8 cellular contexts compared by ENCODE assay signal in the genomic region with DNA sequence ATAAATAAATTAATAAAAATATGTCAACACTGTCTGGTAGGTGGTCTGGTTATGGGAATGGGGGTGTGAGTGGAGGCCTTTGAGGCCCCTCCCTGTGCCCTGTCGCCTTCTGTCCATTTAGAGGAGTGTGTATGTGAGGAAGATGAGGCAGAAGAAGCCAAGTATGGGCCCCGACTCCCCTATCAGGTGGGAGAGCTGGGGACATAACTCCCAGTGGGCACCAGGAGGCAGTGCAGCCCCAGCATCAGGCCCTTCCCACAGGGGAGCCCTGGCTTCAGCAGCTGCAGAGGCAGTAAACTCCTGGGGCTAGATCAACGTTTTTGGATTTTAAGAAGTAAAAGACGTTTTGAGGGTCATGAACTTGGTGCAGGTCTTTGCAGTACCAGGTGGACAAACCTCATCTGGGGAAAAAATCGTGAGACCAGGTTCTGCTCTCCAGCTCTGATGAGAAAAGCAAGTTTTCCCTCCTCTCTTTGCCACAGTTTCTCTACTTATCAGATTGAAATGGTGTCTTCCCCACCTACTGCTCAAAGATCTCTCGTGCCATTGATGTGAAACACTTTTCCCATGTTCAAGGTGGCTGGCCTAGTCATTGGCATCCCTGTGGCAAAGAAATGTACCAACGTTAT.
DNase-seq lines count a peak whose midpoint lies in the region; ATAC-seq and TF ChIP-seq lines count a peak whose summit lies in the region.

No MANE protein-coding gene starts in this region.

- H3K9me3 ChIP-seq in hepatocyte (ENCODE audit: low read depth) (no peaks in the 10 kb centered on the region), gastrocnemius medialis (no peaks in the 10 kb centered on the region)

- H3K36me3 Mint-ChIP-seq in T-helper 2 cell treated with Interferon-gamma antibody and Interleukin-4, amounts not matched to agents 5 μg/mL and 100 μg/mL, for 36 hours (ENCODE audit: low read depth): no peaks in the 10 kb centered on the region

- H3K9me2 ChIP-seq in hepatocyte (replicated peaks; ENCODE audit: insufficient read depth): no peaks in the 10 kb centered on the region

- H3K4me3 ChIP-seq in GM12864 (ENCODE audit: low read depth, low read length) (no peak overlapping the region), hepatocyte (no peak overlapping the region), gastrocnemius medialis (no peak overlapping the region)

- peak; percentile 10 for DNase-seq in GM12864 (ENCODE audit: low read depth)
- peak; percentile 39 for DNase-seq in NCI-H128 (lab: John Stamatoyannopoulos, UW; ENCODE audit: unreplicated experiment)
- peak; percentile 46 for DNase-seq in T-helper 2 cell treated with Interferon-gamma antibody and Interleukin-4, amounts not matched to agents 5 μg/mL and 100 μg/mL, for 36 hours (ENCODE audit: low spot score)
- DNase-seq in amygdala (lab: John Stamatoyannopoulos, UW): peak in 51 of 56 donors; percentile 7 to 83 (median 57)
- peak; percentile 90 for DNase-seq in hepatocyte (ENCODE audit: low spot score)
- DNase-seq in gastrocnemius medialis: peak; percentile 68 to 72

- TF ChIP-seq POLR2A in gastrocnemius medialis (IDR thresholded peaks at IDR 0.05): no peak

- H3K27me3 ChIP-seq in hepatocyte (no peaks in the 10 kb centered on the region), gastrocnemius medialis (no peaks in the 10 kb centered on the region)

- H3K79me2 ChIP-seq in hepatocyte: no peaks in the 10 kb centered on the region

- 28% methylated on average over 7 of the region's 7 CpGs for WGBS in hepatocyte (ENCODE audit: low lambda C conversion rate, missing lambda C conversion rate)

- H3K4me1 Mint-ChIP-seq in T-helper 2 cell treated with Interferon-gamma antibody and Interleukin-4, amounts not matched to agents 5 μg/mL and 100 μg/mL, for 36 hours (ENCODE audit: low read depth): no peaks in the 10 kb centered on the region

- no peak overlapping the region for H3K27ac Mint-ChIP-seq in T-helper 2 cell treated with Interferon-gamma antibody and Interleukin-4, amounts not matched to agents 5 μg/mL and 100 μg/mL, for 36 hours

- no peaks in the 10 kb centered on the region for H4K20me1 ChIP-seq in hepatocyte (ENCODE audit: insufficient read depth, poor library complexity, severe bottlenecking)

- H3K4me2 ChIP-seq in hepatocyte: no peak overlapping the region

- H3K4me3 Mint-ChIP-seq in T-helper 2 cell treated with Interferon-gamma antibody and Interleukin-4, amounts not matched to agents 5 μg/mL and 100 μg/mL, for 36 hours: no peak overlapping the region

- H3K4me1 ChIP-seq in hepatocyte (ENCODE audit: insufficient read depth) (peaks cover 11% of the 10 kb centered on the region), gastrocnemius medialis (peaks cover 15 to 23% of the 10 kb centered on the region in 2 donors)

- H3K36me3 ChIP-seq in hepatocyte (replicated peaks; ENCODE audit: insufficient read depth, low read depth) (no peaks in the 10 kb centered on the region), gastrocnemius medialis (no peaks in the 10 kb centered on the region)

- ATAC-seq in HG02610 (IDR thresholded peaks at IDR 0.05; ENCODE audit: unreplicated experiment): peak; percentile 95
- ATAC-seq in gastrocnemius medialis: peak; percentile 61 to 90
- ATAC-seq in GM18517 (IDR thresholded peaks at IDR 0.05; ENCODE audit: unreplicated experiment): no peak

- TF ChIP-seq CTCF in GM12864 (IDR thresholded peaks at IDR 0.05; ENCODE audit: low read depth, low read length, missing control alignments) (peak; percentile 91), hepatocyte (IDR thresholded peaks at IDR 0.05; ENCODE audit: poor library complexity) (peak; percentile 90), gastrocnemius medialis (IDR thresholded peaks at IDR 0.05 in 4 of 5, conservative IDR thresholded peaks at IDR 0.05 in 1 of 5) (peak; percentile 86 to 93 (median 93))

- H3K27ac ChIP-seq in hepatocyte (no peak overlapping the region), gastrocnemius medialis (no peak overlapping the region)

- H3K27me3 Mint-ChIP-seq in T-helper 2 cell treated with Interferon-gamma antibody and Interleukin-4, amounts not matched to agents 5 μg/mL and 100 μg/mL, for 36 hours (ENCODE audit: low read depth): no peaks in the 10 kb centered on the region

- H3K9me3 Mint-ChIP-seq in T-helper 2 cell treated with Interferon-gamma antibody and Interleukin-4, amounts not matched to agents 5 μg/mL and 100 μg/mL, for 36 hours: no peaks in the 10 kb centered on the region

- in situ Hi-C loops in gastrocnemius medialis (cut with MboI; ENCODE audit: low sequenced_read_pairs in 4 of 4): loop anchor here in 3 of 4 donors (5.0 to 10.0 kb wide), 4 partner anchors 110 to 310 kb away; no protein-coding TSS in a partner anchor

- intact Hi-C loops in gastrocnemius medialis (cut with DNase I; ENCODE audit: low total_unique reads): loop anchor here (1.0 to 2.0 kb wide), 3 partner anchors 168 to 334 kb away; partner anchors contain the start of gene EEPD1

- no peak overlapping the region for H2AFZ ChIP-seq in hepatocyte

Comparison
In these comparisons a context has a peak if more than half of its experiments do, and no peak if none do; other contexts are left out.
1. DNase-seq: peak in every context shown above with its lines; median percentile 90 in hepatocyte; 70 in gastrocnemius medialis; 57 in amygdala; 46 in T-helper 2 cell treated with Interferon-gamma antibody and Interleukin-4, amounts not matched to agents 5 μg/mL and 100 μg/mL, for 36 hours; 39 in NCI-H128; 10 in GM12864.